In the genomic region with DNA sequence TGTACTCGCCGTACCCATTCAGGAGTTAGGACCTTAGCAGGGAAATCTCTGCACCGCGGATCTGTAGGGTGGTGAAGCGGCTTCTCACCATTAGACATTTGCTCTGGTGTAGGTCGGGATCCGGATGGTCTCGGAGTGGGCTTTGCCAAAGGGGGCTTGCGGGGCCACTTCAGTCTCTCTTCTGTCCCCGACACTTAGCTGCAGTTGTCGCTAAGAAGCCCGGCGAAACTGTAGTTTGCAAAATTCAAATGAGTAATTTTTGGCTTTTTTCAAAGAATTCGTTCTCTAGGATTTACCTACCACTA, we compare ENCODE assay signal across 8 cellular contexts. TPM values are rescaled to one million over a fixed set of nuclear protein-coding genes. Genes with fewer than 3 reads are reported as not detected.
DNase-seq lines count a peak whose midpoint lies in the region; ATAC-seq and TF ChIP-seq lines count a peak whose summit lies in the region.

No MANE protein-coding gene starts in this region.

- no peaks in the 10 kb centered on the region for H3K9me3 ChIP-seq in RWPE2 (ENCODE audit: severe bottlenecking)
- no peaks in the 10 kb centered on the region for H3K9me3 ChIP-seq in skeletal muscle satellite cell (replicated peaks; ENCODE audit: low read length)

- H3K4me1 ChIP-seq in RWPE2 (ENCODE audit: insufficient read depth, poor library complexity, severe bottlenecking) (no peaks in the 10 kb centered on the region), skeletal muscle satellite cell (ENCODE audit: control insufficient read depth, insufficient read depth, low read length) (peaks cover 14% of the 10 kb centered on the region)

- H3K36me3 ChIP-seq in RWPE2 (ENCODE audit: low read depth) (0 out of 2 replicates have a peak, but pooled peaks cover 5% of the 10 kb centered on the region), skeletal muscle satellite cell (ENCODE audit: insufficient read depth, low read length) (no peaks in the 10 kb centered on the region)

- ATAC-seq in GM19455 (IDR thresholded peaks at IDR 0.05; ENCODE audit: unreplicated experiment): peak; percentile 16
- no peak for ATAC-seq in RWPE2 (ENCODE audit: low read depth)
- no peak for ATAC-seq in GM21526 (IDR thresholded peaks at IDR 0.05; ENCODE audit: low FRiP score, unreplicated experiment)

- H3K4me3 ChIP-seq in RWPE2 (ENCODE audit: severe bottlenecking): peak overlapping the region; percentile 58
- H3K4me3 ChIP-seq in fibroblast of the aortic adventitia (ENCODE audit: low read depth, low read length): peak overlapping the region; percentile 96
- peak overlapping the region; percentile 95 for H3K4me3 ChIP-seq in skeletal muscle satellite cell (ENCODE audit: low read length)

- no peak for DNase-seq in RWPE2 (ENCODE audit: low spot score)
- peak; percentile 8 for DNase-seq in fibroblast of the aortic adventitia (ENCODE audit: low read depth)
- DNase-seq in Ammon's horn (ENCODE audit: low spot score): no peak
- DNase-seq in NCI-H2107 treated with DMSO at 0.1 percent for 48 hours (lab: John Stamatoyannopoulos, UW; ENCODE audit: unreplicated experiment): no peak
- DNase-seq in H4 (ENCODE audit: low spot score): no peak

- H3K9ac ChIP-seq in skeletal muscle satellite cell (ENCODE audit: low read depth, low read length): peak overlapping the region; percentile 90

- H3K27me3 ChIP-seq in RWPE2 (ENCODE audit: insufficient read depth, poor library complexity, severe bottlenecking) (no peaks in the 10 kb centered on the region), skeletal muscle satellite cell (ENCODE audit: control insufficient read depth, insufficient read depth, low read length) (no peaks in the 10 kb centered on the region)

- TF ChIP-seq CTCF in RWPE2 (IDR thresholded peaks at IDR 0.05; ENCODE audit: poor library complexity, severe bottlenecking) (no peak), fibroblast of the aortic adventitia (IDR thresholded peaks at IDR 0.05; ENCODE audit: insufficient read depth, low read length) (no peak)

- peak overlapping the region; percentile 83 for H3K4me2 ChIP-seq in skeletal muscle satellite cell (ENCODE audit: low read length)

- peak overlapping the region; percentile 46 for H3K27ac ChIP-seq in RWPE2 (ENCODE audit: poor library complexity, severe bottlenecking)

RNA-seq across cellular contexts. Expression of a gene that starts 0.4 kb away (rescaled TPM):
- 8.3 and 11.2 TPM in 2 replicates for total RNA-seq in fibroblast of the aortic adventitia (ENCODE audit: low replicate concordance)
- 10.7 and 13.2 TPM in 2 replicates for total RNA-seq in skeletal muscle satellite cell (2012; rRNA removed)
- 5.9 and 8.2 TPM in 2 replicates for total RNA-seq in H4 (2014; rRNA removed; shearing (Covaris generic))

RNA-seq across cellular contexts. Expression of a gene that starts 0.5 kb away (rescaled TPM):
- total RNA-seq in fibroblast of the aortic adventitia (ENCODE audit: low replicate concordance): 1.9 and 7.6 TPM in 2 replicates
- total RNA-seq in skeletal muscle satellite cell (2012; rRNA removed): 7.1 and 8.1 TPM in 2 replicates
- 6.9 and 12.9 TPM in 2 replicates for total RNA-seq in H4 (2014; rRNA removed; shearing (Covaris generic))
